ENCODE assay signal across 1 cellular context in genomic region chr2:96164459-96165184, GRCh38.
TF ChIP-seq lines count a peak whose summit lies in the region.

No MANE protein-coding gene starts in this region.

TF ChIP-seq in IMR-90, 13 proteins besides CTCF, POLR2A, EP300 and RAD21 (continued from another document):
- TF ChIP-seq FOS (IDR thresholded peaks at IDR 0.05; ENCODE audit: low read depth, low read length) = no peak
- TF ChIP-seq USF2 (IDR thresholded peaks at IDR 0.05; ENCODE audit: low read depth, low read length) = no peak
- TF ChIP-seq CEBPB (IDR thresholded peaks at IDR 0.05; ENCODE audit: low read depth, low read length) = no peak
- TF ChIP-seq NFE2L2 (IDR thresholded peaks at IDR 0.05; ENCODE audit: low read depth, low read length) = no peak
- TF ChIP-seq MXI1 (IDR thresholded peaks at IDR 0.05; ENCODE audit: borderline replicate concordance, low read depth, low read length) = no peak
- no peak for TF ChIP-seq SMC3 (IDR thresholded peaks at IDR 0.05; ENCODE audit: low read depth, low read length)
- no peak for TF ChIP-seq BHLHE40 (IDR thresholded peaks at IDR 0.05; ENCODE audit: low read depth, low read length)
- TF ChIP-seq RCOR1 (IDR thresholded peaks at IDR 0.05; ENCODE audit: insufficient replicate concordance, low read length) = no peak
